18 cellular contexts compared by ENCODE assay signal in the genomic region with DNA sequence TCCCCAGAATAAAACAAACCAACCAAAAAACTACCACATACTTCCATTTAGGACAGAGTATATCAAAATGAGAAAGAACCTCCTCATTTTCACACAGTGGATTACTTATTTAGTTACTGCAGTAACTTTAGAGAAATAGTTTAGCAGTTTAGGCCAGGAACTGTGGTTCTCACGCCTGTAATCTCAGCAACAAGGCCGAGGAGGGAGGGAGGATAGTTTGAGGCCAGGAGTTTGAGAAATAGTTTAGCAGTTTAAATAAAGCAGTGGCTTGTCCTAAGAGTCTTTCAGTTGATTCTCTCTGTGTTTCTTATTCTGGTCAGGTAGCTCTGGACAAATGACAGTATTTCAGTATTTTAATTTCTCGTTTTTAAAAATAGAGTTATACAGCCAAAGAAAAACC. TPM values are rescaled to one million over a fixed set of nuclear protein-coding genes. Genes with fewer than 3 reads are reported as not detected.
DNase-seq lines count a peak whose midpoint lies in the region; ATAC-seq and TF ChIP-seq lines count a peak whose summit lies in the region.
"Had no signal": no experiment of that assay in that cellular context is flagged by ENCODE, and none has a peak within 500 bp of the region (broad histone marks: within the 10 kb centered on the region; RNA-seq: fewer than 3 reads in every experiment).

No MANE protein-coding gene starts in this region.

- H3K9ac ChIP-seq in OCI-LY1 (ENCODE audit: low read length) (peak overlapping the region; percentile 16; the same call in 1 of the 2 replicates), subcutaneous abdominal adipose tissue (ENCODE audit: low read length in 5 of 5) (peak overlapping the region in 1 of 5 donors; percentile 27)

- intact Hi-C loops in activated CD8-positive, alpha-beta T cell treated with anti-CD3 and anti-CD28 coated beads for 36 hours (cut with micrococcal nuclease): no loop called here
- intact Hi-C loops in mucosa of descending colon (cut with DNase I, micrococcal nuclease): no loop called here

- H3K9me3 ChIP-seq in OCI-LY1 (ENCODE audit: low read length): no peaks in the 10 kb centered on the region
- H3K9me3 ChIP-seq in subcutaneous abdominal adipose tissue (ENCODE audit: control insufficient read depth in 5 of 5, low read length in 5 of 5): no peaks in the 10 kb centered on the region
- no peaks in the 10 kb centered on the region for H3K9me3 ChIP-seq in mucosa of descending colon
- H3K9me3 ChIP-seq: lower lobe of right lung, right atrium auricular region, testis had no signal

- POLR2A ChIA-PET in activated CD8-positive, alpha-beta T cell treated with anti-CD3 and anti-CD28 coated beads, Interleukin-2, amount 10 ng/mL, durations not matched to agents 7 days and 5 days (lab: Charles Lee): interaction anchor here (0.8 kb wide), 1 partner anchor 9 kb away, joined by 4 read pairs; a partner anchor contains a TSS
- POLR2A ChIA-PET in activated CD8-positive, alpha-beta T cell treated with anti-CD3 and anti-CD28 coated beads for 36 hours (lab: Charles Lee): interaction anchor here (0.6 to 1.6 kb wide), 2 partner anchors 17 to 349 kb away, joined by 3 to 5 read pairs; no protein-coding TSS in a partner anchor

- H3K36me3 ChIP-seq in OCI-LY1 (ENCODE audit: insufficient read depth, low read length) (peaks cover 34% of the 10 kb centered on the region), subcutaneous abdominal adipose tissue (ENCODE audit: control insufficient read depth in 5 of 5, insufficient read depth in 5 of 5, low read length in 5 of 5) (peaks cover 0 to 5% (median 2%) of the 10 kb centered on the region in 5 donors), mucosa of descending colon (ENCODE audit: low read depth) (no peaks in the 10 kb centered on the region)

- H2AFZ ChIP-seq in OCI-LY1 (ENCODE audit: low read length): no peak overlapping the region

- H3F3A ChIP-seq in OCI-LY1 (ENCODE audit: insufficient read depth, low read length): peaks cover 33% of the 10 kb centered on the region

- in situ Hi-C loops in G401 (cut with HindIII; ENCODE audit: low sequenced_read_pairs): no loop called here

- CTCF ChIA-PET in activated CD8-positive, alpha-beta T cell treated with anti-CD3 and anti-CD28 coated beads, Interleukin-2, amount 10 ng/mL, durations not matched to agents 7 days and 5 days (lab: Charles Lee): interaction anchor here (1.0 to 1.9 kb wide), 4 partner anchors 14 to 324 kb away, joined by 3 to 7 read pairs (median 5); no protein-coding TSS in a partner anchor
- CTCF ChIA-PET in activated CD8-positive, alpha-beta T cell treated with anti-CD3 and anti-CD28 coated beads for 36 hours (lab: Charles Lee): interaction anchor here (1.4 kb wide), 1 partner anchor 162 kb away, joined by 4 read pairs; a partner anchor contains a TSS

- H3K27ac ChIP-seq in OCI-LY1 (ENCODE audit: low read depth, low read length, poor library complexity, severe bottlenecking): peak overlapping the region; percentile 90
- H3K27ac ChIP-seq in subcutaneous abdominal adipose tissue (ENCODE audit: low read depth, low read length): peak overlapping the region; percentile 45
- H3K27ac ChIP-seq: lower lobe of right lung, right atrium auricular region, testis had no signal

- no peak for TF ChIP-seq CTCF in activated CD8-positive, alpha-beta T cell treated with anti-CD3 and anti-CD28 coated beads for 36 hours (IDR thresholded peaks at IDR 0.05)
- TF ChIP-seq CTCF in OCI-LY1 (IDR thresholded peaks at IDR 0.05; ENCODE audit: low read length) (no peak), fibroblast of the aortic adventitia (IDR thresholded peaks at IDR 0.05; ENCODE audit: insufficient read depth, low read length) (no peak), mucosa of descending colon (IDR thresholded peaks at IDR 0.05) (no peak)

- no peaks in the 10 kb centered on the region for H3K9me2 ChIP-seq in OCI-LY1 (ENCODE audit: low read depth, low read length)

- peak; percentile 17 for ATAC-seq in activated CD8-positive, alpha-beta T cell treated with anti-CD3 and anti-CD28 coated beads, Interleukin-2, amount 10 ng/mL, durations not matched to agents 7 days and 5 days
- ATAC-seq in activated CD8-positive, alpha-beta T cell treated with anti-CD3 and anti-CD28 coated beads for 36 hours: no peak
- no peak for ATAC-seq in mucosa of descending colon
- ATAC-seq: lower lobe of right lung, T-helper 17 cell had no signal

- H3K36me3 Mint-ChIP-seq in activated CD8-positive, alpha-beta T cell treated with anti-CD3 and anti-CD28 coated beads, Interleukin-2, amount 10 ng/mL, durations not matched to agents 7 days and 5 days (ENCODE audit: low read depth): peaks cover 25% of the 10 kb centered on the region
- peaks cover 21% of the 10 kb centered on the region for H3K36me3 Mint-ChIP-seq in activated CD8-positive, alpha-beta T cell treated with anti-CD3 and anti-CD28 coated beads for 36 hours (ENCODE audit: low read depth)

- no peaks in the 10 kb centered on the region for H4K20me1 ChIP-seq in OCI-LY1 (ENCODE audit: insufficient read depth, low read length)

- H3K4me3 ChIP-seq in OCI-LY1 (ENCODE audit: low read depth, low read length, poor library complexity, severe bottlenecking) (no peak overlapping the region), fibroblast of the aortic adventitia (ENCODE audit: low read depth, low read length) (no peak overlapping the region), subcutaneous abdominal adipose tissue (ENCODE audit: low read depth in 1 of 5, low read length in 5 of 5) (no peak overlapping the region), mucosa of descending colon (no peak overlapping the region)
- H3K4me3 ChIP-seq: K562, lower lobe of right lung, right atrium auricular region, testis had no signal

- peak; percentile 8 for DNase-seq in activated CD8-positive, alpha-beta T cell treated with anti-CD3 and anti-CD28 coated beads, Interleukin-2, amount 10 ng/mL, durations not matched to agents 7 days and 5 days
- DNase-seq in activated CD8-positive, alpha-beta T cell treated with anti-CD3 and anti-CD28 coated beads for 36 hours: no peak
- DNase-seq in fibroblast of the aortic adventitia (ENCODE audit: low read depth) (peak; percentile 43), dedifferentiated amniotic fluid mesenchymal stem cell (ENCODE audit: extremely low spot score) (no peak), mucosa of descending colon (no peak), G401 (ENCODE audit: low spot score) (no peak)
- DNase-seq: activated naive CD8-positive, alpha-beta T cell treated with anti-CD3 and anti-CD28 coated beads, Interleukin-2, amount 10 ng/mL, durations not matched to agents 7 days and 5 days; activated T-cell treated with anti-CD3 and anti-CD28 coated beads, Interleukin-2, amount 50 U/mL, for 1 hour; foreskin melanocyte; lower lobe of right lung; NCI-H226; T-helper 17 cell; testis had no signal

- no peaks in the 10 kb centered on the region for H3K9me3 Mint-ChIP-seq in activated CD8-positive, alpha-beta T cell treated with anti-CD3 and anti-CD28 coated beads, Interleukin-2, amount 10 ng/mL, durations not matched to agents 7 days and 5 days (ENCODE audit: insufficient read depth)
- no peaks in the 10 kb centered on the region for H3K9me3 Mint-ChIP-seq in activated CD8-positive, alpha-beta T cell treated with anti-CD3 and anti-CD28 coated beads for 36 hours
- H3K9me3 Mint-ChIP-seq: activated naive CD8-positive, alpha-beta T cell treated with anti-CD3 and anti-CD28 coated beads, Interleukin-2, amount 10 ng/mL, durations not matched to agents 7 days and 5 days had no signal

- peaks cover 7% of the 10 kb centered on the region for H3K4me1 Mint-ChIP-seq in activated CD8-positive, alpha-beta T cell treated with anti-CD3 and anti-CD28 coated beads, Interleukin-2, amount 10 ng/mL, durations not matched to agents 7 days and 5 days (ENCODE audit: low read depth)
- H3K4me1 Mint-ChIP-seq in activated CD8-positive, alpha-beta T cell treated with anti-CD3 and anti-CD28 coated beads for 36 hours (ENCODE audit: low read depth): peaks cover 20% of the 10 kb centered on the region

- H3K4me1 ChIP-seq in OCI-LY1 (ENCODE audit: insufficient read depth, low read length, severe bottlenecking) (peaks cover 74% of the 10 kb centered on the region), subcutaneous abdominal adipose tissue (ENCODE audit: control insufficient read depth in 5 of 5, insufficient read depth in 5 of 5, low read length in 5 of 5) (peaks cover 0 to 12% (median 7%) of the 10 kb centered on the region in 5 donors), mucosa of descending colon (ENCODE audit: low read depth) (no peaks in the 10 kb centered on the region)

- H3K27me3 ChIP-seq in OCI-LY1 (ENCODE audit: insufficient read depth, low read length) (no peaks in the 10 kb centered on the region), subcutaneous abdominal adipose tissue (ENCODE audit: control insufficient read depth in 5 of 5, insufficient read depth in 4 of 5, low read length in 5 of 5) (no peaks in the 10 kb centered on the region)
- H3K27me3 ChIP-seq: right atrium auricular region, testis had no signal

- H3K27ac Mint-ChIP-seq in activated CD8-positive, alpha-beta T cell treated with anti-CD3 and anti-CD28 coated beads, Interleukin-2, amount 10 ng/mL, durations not matched to agents 7 days and 5 days: no peak overlapping the region
- no peak overlapping the region for H3K27ac Mint-ChIP-seq in activated CD8-positive, alpha-beta T cell treated with anti-CD3 and anti-CD28 coated beads for 36 hours
- H3K27ac Mint-ChIP-seq: activated naive CD8-positive, alpha-beta T cell treated with anti-CD3 and anti-CD28 coated beads, Interleukin-2, amount 10 ng/mL, durations not matched to agents 7 days and 5 days; T-helper 17 cell had no signal

- no peaks in the 10 kb centered on the region for H3K27me3 Mint-ChIP-seq in activated CD8-positive, alpha-beta T cell treated with anti-CD3 and anti-CD28 coated beads, Interleukin-2, amount 10 ng/mL, durations not matched to agents 7 days and 5 days (ENCODE audit: low read depth)
- H3K27me3 Mint-ChIP-seq in activated CD8-positive, alpha-beta T cell treated with anti-CD3 and anti-CD28 coated beads for 36 hours: no peaks in the 10 kb centered on the region
- H3K27me3 Mint-ChIP-seq: activated naive CD8-positive, alpha-beta T cell treated with anti-CD3 and anti-CD28 coated beads, Interleukin-2, amount 10 ng/mL, durations not matched to agents 7 days and 5 days; T-helper 17 cell had no signal

- no peaks in the 10 kb centered on the region for H3K79me2 ChIP-seq in OCI-LY1 (ENCODE audit: insufficient read depth, low read length)

- no peak overlapping the region for H3K4me3 Mint-ChIP-seq in activated CD8-positive, alpha-beta T cell treated with anti-CD3 and anti-CD28 coated beads, Interleukin-2, amount 10 ng/mL, durations not matched to agents 7 days and 5 days
- no peak overlapping the region for H3K4me3 Mint-ChIP-seq in activated CD8-positive, alpha-beta T cell treated with anti-CD3 and anti-CD28 coated beads for 36 hours
- H3K4me3 Mint-ChIP-seq: activated naive CD8-positive, alpha-beta T cell treated with anti-CD3 and anti-CD28 coated beads, Interleukin-2, amount 10 ng/mL, durations not matched to agents 7 days and 5 days; T-helper 17 cell had no signal

- peak overlapping the region; percentile 11; the same call in 1 of the 2 replicates for H3K4me2 ChIP-seq in OCI-LY1 (ENCODE audit: low read length)

RNA-seq across cellular contexts. Expression of a gene that starts 9.4 kb away (rescaled TPM):
- total RNA-seq in activated CD8-positive, alpha-beta T cell treated with anti-CD3 and anti-CD28 coated beads, Interleukin-2, amount 10 ng/mL, durations not matched to agents 7 days and 5 days: 100 to 1,000 TPM; 650 to 662 TPM
- total RNA-seq in activated CD8-positive, alpha-beta T cell treated with anti-CD3 and anti-CD28 coated beads for 36 hours: 100 to 1,000 TPM; 666 to 676 TPM
- total RNA-seq in fibroblast of the aortic adventitia (ENCODE audit: low replicate concordance) (319 and 407 TPM in 2 replicates), mucosa of descending colon (100 to 1,000 TPM; 178 to 303 (median 259) TPM)
- 652 and 894 TPM in 2 replicates for total RNA-seq in G401 (2014; rRNA removed; shearing (Covaris generic))

RNA-seq across cellular contexts. Expression of a gene that starts 34.0 kb away (rescaled TPM):
- not detected for total RNA-seq in activated CD8-positive, alpha-beta T cell treated with anti-CD3 and anti-CD28 coated beads, Interleukin-2, amount 10 ng/mL, durations not matched to agents 7 days and 5 days
- not detected for total RNA-seq in activated CD8-positive, alpha-beta T cell treated with anti-CD3 and anti-CD28 coated beads for 36 hours
- total RNA-seq in fibroblast of the aortic adventitia (ENCODE audit: low replicate concordance): under 0.01 TPM in 1 of 2 replicates, not detected in the other
- total RNA-seq in mucosa of descending colon: not detected
- not detected in 2 replicates for total RNA-seq in G401 (2014; rRNA removed; shearing (Covaris generic))
- total RNA-seq: activated naive CD8-positive, alpha-beta T cell treated with anti-CD3 and anti-CD28 coated beads, Interleukin-2, amount 10 ng/mL, durations not matched to agents 7 days and 5 days; cardiac septum; K562; lower lobe of right lung; T-helper 17 cell had no signal

Comparison
In these comparisons a context has a peak if more than half of its experiments do, and no peak if none do; other contexts are left out.
1. DNase-seq: peak in activated CD8-positive, alpha-beta T cell treated with anti-CD3 and anti-CD28 coated beads, Interleukin-2, amount 10 ng/mL, durations not matched to agents 7 days and 5 days (single experiment) and fibroblast of the aortic adventitia (single experiment); none in activated CD8-positive, alpha-beta T cell treated with anti-CD3 and anti-CD28 coated beads for 36 hours (single experiment), dedifferentiated amniotic fluid mesenchymal stem cell (single experiment), mucosa of descending colon (0 of 3) and G401 (single experiment).